8 cellular contexts compared by ENCODE assay signal in genomic region chr11:67465190-67465522, GRCh38. TPM values are rescaled to one million over a fixed set of nuclear protein-coding genes. Genes with fewer than 3 reads are reported as not detected.
DNase-seq lines count a peak whose midpoint lies in the region; ATAC-seq, FAIRE-seq and TF ChIP-seq lines count a peak whose summit lies in the region.

No MANE protein-coding gene starts in this region.

- H3K4me3 ChIP-seq in HEK293 (ENCODE audit: low read depth, low read length): peak overlapping the region; percentile 74
- peak overlapping the region; percentile 42 for H3K4me3 ChIP-seq in right cardiac atrium (ENCODE audit: low read length)
- peak overlapping the region; percentile 55 to 84 for H3K4me3 ChIP-seq in small intestine (ENCODE audit: low read depth in 1 of 2, low read length in 2 of 2)

- peaks cover 11% of the 10 kb centered on the region for H3K36me3 Mint-ChIP-seq in activated B cell treated with CpG ODN at 0.5 μM for 24 hours (ENCODE audit: low read depth)

- H3K4me1 Mint-ChIP-seq in activated B cell treated with CpG ODN at 0.5 μM for 24 hours: peaks cover 76% of the 10 kb centered on the region

- peak overlapping the region; percentile 88 for H3K4me3 Mint-ChIP-seq in activated B cell treated with CpG ODN at 0.5 μM for 24 hours

- POLR2A ChIA-PET in HEK293 (lab: Yijun Ruan, JAX): interaction anchor here (0.6 to 1.6 kb wide), 11 partner anchors 18 to 725 kb away, joined by 3 to 9 read pairs (median 4); partner anchors contain the start of genes AIP, PPP1CA and RAD9A
- POLR2A ChIA-PET in activated B cell treated with CpG ODN at 0.5 μM for 24 hours (lab: Charles Lee): interaction anchor here (0.7 to 33.4 kb wide), 19 partner anchors 14 to 225 kb away, joined by 3 to 1417 read pairs (median 4); partner anchors contain the start of genes AIP, CLCF1, CORO1B and POLD4

- H3K27me3 ChIP-seq in right cardiac atrium (ENCODE audit: control insufficient read depth, insufficient read depth) (no peaks in the 10 kb centered on the region), small intestine (ENCODE audit: control insufficient read depth in 2 of 2, insufficient read depth in 2 of 2, low read length in 2 of 2) (no peaks in the 10 kb centered on the region)

- DNase-seq in activated B cell treated with CpG ODN at 0.5 μM for 24 hours (no peak), right cardiac atrium (peak in 1 of 3 donors; percentile 7), small intestine (peak; percentile 42), activated gamma-delta T cell treated with Interleukin-2 at 50 U/mL for 16 hours (no peak), hippocampal formation (lab: John Stamatoyannopoulos, UW) (no peak)

- H3K9me3 Mint-ChIP-seq in activated B cell treated with CpG ODN at 0.5 μM for 24 hours: no peaks in the 10 kb centered on the region

- intact Hi-C loops in activated B cell treated with CpG ODN at 0.5 μM for 24 hours (cut with micrococcal nuclease): no loop called here
- intact Hi-C loops in right cardiac atrium (cut with DNase I): loop anchor here in 2 of 4 donors (5.0 to 10.0 kb wide), 2 partner anchors 50 to 63 kb away; partner anchors contain the start of genes CARNS1 (in 1 of the 2), PPP1CA (in 1 of the 2) and TBC1D10C (in 1 of the 2)

- H3K27ac ChIP-seq in HEK293 (ENCODE audit: extremely low read depth, low read depth, low read length) (peak overlapping the region; percentile 61; the same call in 1 of the 2 replicates), right cardiac atrium (ENCODE audit: low read length) (peak overlapping the region; percentile 87), small intestine (ENCODE audit: low read depth in 1 of 2, low read length in 1 of 2) (peak overlapping the region; percentile 83 to 88)

- no peaks in the 10 kb centered on the region for H3K36me3 ChIP-seq in HEK293 (ENCODE audit: control insufficient read depth in 2 of 2, insufficient read depth in 1 of 2, low read length in 2 of 2)
- no peaks in the 10 kb centered on the region for H3K36me3 ChIP-seq in small intestine (ENCODE audit: control insufficient read depth in 2 of 2, insufficient read depth in 2 of 2, low read length in 2 of 2)

- TF ChIP-seq CTCF in HEK293 (tag by site-specific recombination; IDR thresholded peaks at IDR 0.05) (no peak), activated B cell treated with CpG ODN at 0.5 μM for 24 hours (IDR thresholded peaks at IDR 0.05) (no peak)

- H3K27ac Mint-ChIP-seq in activated B cell treated with CpG ODN at 0.5 μM for 24 hours: peak overlapping the region; percentile 94

- H3K4me1 ChIP-seq in HEK293 (ENCODE audit: control insufficient read depth, insufficient read depth, low read length) (no peaks in the 10 kb centered on the region; the same call in 1 of the 2 replicates), right cardiac atrium (ENCODE audit: control insufficient read depth, insufficient read depth, low read length) (peaks cover 3% of the 10 kb centered on the region), small intestine (ENCODE audit: control insufficient read depth in 2 of 2, insufficient read depth in 1 of 2, low read depth in 1 of 2, low read length in 1 of 2) (peaks cover 2 to 7% of the 10 kb centered on the region in 2 donors)

- CTCF ChIA-PET in HEK293 (lab: Yijun Ruan, JAX) (interaction anchor here (0.5 to 1.7 kb wide), 8 partner anchors 15 to 203 kb away, joined by 3 to 7 read pairs (median 4); partner anchors contain the start of gene PPP1CA), activated B cell treated with CpG ODN at 0.5 μM for 24 hours (lab: Charles Lee) (interaction anchor here (0.7 to 1.7 kb wide), 3 partner anchors 27 to 64 kb away, joined by 3 to 6 read pairs (median 3); partner anchors contain the start of genes PPP1CA and PTPRCAP)

- no peak for FAIRE-seq in small intestine (lab: Jason Lieb, UNC)

- WGBS in right cardiac atrium: 59% methylated on average over 3 of the region's 3 CpGs
- WGBS in small intestine, 3 donors: 23 to 45% (median 37%) methylated on average over 3 of the region's 3 CpGs

- ATAC-seq in activated B cell treated with CpG ODN at 0.5 μM for 24 hours (ENCODE audit: low read depth) (no peak), right cardiac atrium (no peak), GM18519 (IDR thresholded peaks at IDR 0.05; ENCODE audit: low FRiP score, unreplicated experiment) (no peak), HG03565 (IDR thresholded peaks at IDR 0.05; ENCODE audit: unreplicated experiment) (no peak)

- H3K9me3 ChIP-seq in HEK293 (ENCODE audit: control insufficient read depth, insufficient read depth, low read depth, low read length): no peaks in the 10 kb centered on the region
- no peaks in the 10 kb centered on the region for H3K9me3 ChIP-seq in right cardiac atrium (ENCODE audit: control insufficient read depth, low read length)
- H3K9me3 ChIP-seq in small intestine (ENCODE audit: control insufficient read depth, low read depth): no peaks in the 10 kb centered on the region

- no peaks in the 10 kb centered on the region for H3K27me3 Mint-ChIP-seq in activated B cell treated with CpG ODN at 0.5 μM for 24 hours

TF ChIP-seq in HEK293, 187 proteins besides CTCF, POLR2A, EP300 and RAD21:
- TF ChIP-seq ZNF426 (tag by site-specific recombination; IDR thresholded peaks at IDR 0.05) (no peak), GLIS2 (tag by site-specific recombination; IDR thresholded peaks at IDR 0.05) (0 out of 2 replicates have a peak, but pooled peaks have one; percentile 65)
TF ChIP-seq in HEK293: peak in this region for 1.

RNA-seq across cellular contexts. Expression of gene TMEM134, which starts 3.9 kb away (rescaled TPM):
- total RNA-seq in activated B cell treated with CpG ODN at 0.5 μM for 24 hours: 76.0 and 83.5 TPM in 2 replicates
- 10 to 100 TPM; 61.7 to 78.2 (median 65.4) TPM for total RNA-seq in right cardiac atrium
- polyA plus RNA-seq in right cardiac atrium: 82.3 TPM
- polyA plus RNA-seq in small intestine: 100 to 1,000 TPM in 1 of 3 donors, 10 to 100 TPM in 2; 70.7 to 119 (median 71.7) TPM

RNA-seq across cellular contexts. Expression of gene CABP4, which starts 10.0 kb away (rescaled TPM):
- 2.1 and 3.0 TPM in 2 replicates for total RNA-seq in activated B cell treated with CpG ODN at 0.5 μM for 24 hours
- 1 to 10 TPM; 1.1 to 1.8 (median 1.5) TPM for total RNA-seq in right cardiac atrium
- 0.81 TPM for polyA plus RNA-seq in right cardiac atrium
- polyA plus RNA-seq in small intestine: 1 to 10 TPM in 1 of 3 donors, under 1 TPM in 1, not detected in 1; 0.27 to 1.1 TPM

RNA-seq across cellular contexts. Expression of gene GPR152, which starts 12.6 kb away (rescaled TPM):
- total RNA-seq in activated B cell treated with CpG ODN at 0.5 μM for 24 hours: not detected in 2 replicates
- total RNA-seq in right cardiac atrium: not detected
- not detected for polyA plus RNA-seq in right cardiac atrium
- polyA plus RNA-seq in small intestine: not detected

RNA-seq across cellular contexts. Expression of gene AIP, which starts 17.7 kb away (rescaled TPM):
- total RNA-seq in activated B cell treated with CpG ODN at 0.5 μM for 24 hours: 108 and 114 TPM in 2 replicates
- 10 to 100 TPM; 50.8 to 64.5 (median 64.2) TPM for total RNA-seq in right cardiac atrium
- 74.2 TPM for polyA plus RNA-seq in right cardiac atrium
- polyA plus RNA-seq in small intestine: 100 to 1,000 TPM in 1 of 3 donors, 10 to 100 TPM in 2; 67.1 to 102 (median 92.1) TPM

RNA-seq across cellular contexts. Expression of gene CORO1B, which starts 21.9 kb away (rescaled TPM):
- 34.0 and 39.7 TPM in 2 replicates for total RNA-seq in activated B cell treated with CpG ODN at 0.5 μM for 24 hours
- 10 to 100 TPM; 23.5 to 38.2 (median 29.6) TPM for total RNA-seq in right cardiac atrium
- polyA plus RNA-seq in right cardiac atrium: 20.8 TPM
- 100 to 1,000 TPM; 109 to 208 (median 157) TPM for polyA plus RNA-seq in small intestine
